ENCODE assay signal across 10 cellular contexts in the genomic region with DNA sequence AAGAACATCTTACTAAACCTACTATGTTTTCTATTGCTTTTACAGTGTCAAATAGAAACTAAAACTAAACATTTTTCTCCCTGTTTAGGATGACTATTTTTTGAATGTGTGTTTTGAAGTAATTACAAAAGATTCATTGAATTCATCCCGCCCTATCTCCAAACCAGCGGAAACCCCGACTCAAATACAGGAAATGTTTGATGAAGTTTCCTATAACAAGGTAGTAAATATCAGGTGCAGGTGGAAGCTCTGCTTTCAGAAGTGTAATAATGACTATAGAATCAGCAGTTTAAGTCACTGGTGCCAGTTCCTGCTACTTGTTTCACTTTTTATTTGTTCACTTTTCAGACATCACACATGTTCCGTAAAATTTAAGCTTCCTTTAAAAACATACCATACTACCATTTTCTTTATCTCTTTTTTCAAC. TPM values are rescaled to one million over a fixed set of nuclear protein-coding genes. Genes with fewer than 3 reads are reported as not detected.
DNase-seq lines count a peak whose midpoint lies in the region; ATAC-seq and TF ChIP-seq lines count a peak whose summit lies in the region.
"Had no signal": no experiment of that assay in that cellular context is flagged by ENCODE, and none has a peak within 500 bp of the region (broad histone marks: within the 10 kb centered on the region; RNA-seq: fewer than 3 reads in every experiment).

No MANE protein-coding gene starts in this region.

- H3K36me3 ChIP-seq in MM.1S (replicated peaks; ENCODE audit: insufficient read depth, low read length), result no peaks in the 10 kb centered on the region
- no peaks in the 10 kb centered on the region for H3K36me3 ChIP-seq in MG63

- peaks cover 28% of the 10 kb centered on the region for H3K4me1 Mint-ChIP-seq in memory B cell
- peaks cover 5% of the 10 kb centered on the region for H3K4me1 Mint-ChIP-seq in glutamatergic neuron (ENCODE audit: low read depth, unreplicated experiment)

- peak; percentile 78 for DNase-seq in MM.1S
- DNase-seq in memory B cell (ENCODE audit: low spot score in 2 of 2), result peak in 1 of 2 donors; percentile 18
- DNase-seq in COLO668 (lab: John Stamatoyannopoulos, UW; ENCODE audit: unreplicated experiment), result no peak
- no peak for DNase-seq in MG63
- DNase-seq in HK-2 (ENCODE audit: unreplicated experiment), result no peak
- DNase-seq in glutamatergic neuron, result no peak
- DNase-seq: heart left ventricle, NCI-H2107 had no signal

- peak overlapping the region; percentile 73 for H3K27ac ChIP-seq in MM.1S (ENCODE audit: low read length)

- H3K27me3 Mint-ChIP-seq in memory B cell (no peaks in the 10 kb centered on the region), glutamatergic neuron (ENCODE audit: unreplicated experiment) (peaks cover 3% of the 10 kb centered on the region)

- TF ChIP-seq CTCF in MM.1S (IDR thresholded peaks at IDR 0.05; ENCODE audit: low read length) (no peak), glutamatergic neuron (IDR thresholded peaks at IDR 0.05; ENCODE audit: partially characterized antibody, unreplicated experiment) (no peak)

- H3K4me2 ChIP-seq in MM.1S (ENCODE audit: low read depth, low read length), result peak overlapping the region; percentile 76

- H3F3A ChIP-seq in MM.1S (ENCODE audit: insufficient read depth, low read length), result peaks cover 16% of the 10 kb centered on the region

- peaks cover 14% of the 10 kb centered on the region; the same call in 1 of the 2 replicates for H3K4me1 ChIP-seq in MM.1S (ENCODE audit: low read length)

- no peaks in the 10 kb centered on the region for H3K9me2 ChIP-seq in MM.1S (replicated peaks; ENCODE audit: insufficient read depth, low read length)

- H3K9me3 ChIP-seq in MM.1S (replicated peaks; ENCODE audit: insufficient read depth, low read length), result no peaks in the 10 kb centered on the region
- H3K9me3 ChIP-seq in MG63, result no peaks in the 10 kb centered on the region
- H3K9me3 ChIP-seq: heart left ventricle had no signal

- H3K27me3 ChIP-seq in MM.1S (replicated peaks; ENCODE audit: insufficient read depth, low read length) (no peaks in the 10 kb centered on the region), MG63 (no peaks in the 10 kb centered on the region)
- H3K27me3 ChIP-seq: heart left ventricle had no signal

- ATAC-seq in GM18511 (IDR thresholded peaks at IDR 0.05; ENCODE audit: unreplicated experiment), result peak; percentile 75
- ATAC-seq in GM21717 (IDR thresholded peaks at IDR 0.05; ENCODE audit: unreplicated experiment), result peak; percentile 81
- peak; percentile 77 for ATAC-seq in memory B cell (ENCODE audit: low read depth)
- ATAC-seq: heart left ventricle had no signal

- H4K20me1 ChIP-seq in MM.1S (ENCODE audit: insufficient read depth, low read length), result no peaks in the 10 kb centered on the region

- peak overlapping the region; percentile 31 for H3K9ac ChIP-seq in MM.1S (ENCODE audit: low read length)

- H3K27ac Mint-ChIP-seq in memory B cell (peak overlapping the region; percentile 98), glutamatergic neuron (ENCODE audit: unreplicated experiment) (no peak overlapping the region)

- H2AFZ ChIP-seq in MM.1S (ENCODE audit: low read length), result peak overlapping the region; percentile 65

- H3K36me3 Mint-ChIP-seq in memory B cell, result peaks cover 37% of the 10 kb centered on the region
- no peaks in the 10 kb centered on the region for H3K36me3 Mint-ChIP-seq in glutamatergic neuron (ENCODE audit: unreplicated experiment)

- H3K79me2 ChIP-seq in MM.1S (ENCODE audit: low read length), result no peaks in the 10 kb centered on the region

- H3K9me3 Mint-ChIP-seq in memory B cell (no peaks in the 10 kb centered on the region), glutamatergic neuron (ENCODE audit: unreplicated experiment) (no peaks in the 10 kb centered on the region)

- peak overlapping the region; percentile 54 for H3K4me3 ChIP-seq in MM.1S (ENCODE audit: low read length)
- H3K4me3 ChIP-seq in MG63, result no peak overlapping the region

- H3K4me3 Mint-ChIP-seq in memory B cell, result peak overlapping the region; percentile 88
- no peak overlapping the region for H3K4me3 Mint-ChIP-seq in glutamatergic neuron (ENCODE audit: unreplicated experiment)

RNA-seq across cellular contexts. Expression of gene ERAP2, which starts 20.0 kb away (rescaled TPM):
- 0.43 and 1.9 TPM in 2 replicates for total RNA-seq in MG63 (2014; rRNA removed; shearing (Covaris generic); ENCODE audit: low replicate concordance)
- total RNA-seq in glutamatergic neuron (ENCODE audit: unreplicated experiment), result not detected

RNA-seq across cellular contexts. Expression of gene LNPEP, which starts 39.6 kb away (rescaled TPM):
- total RNA-seq in MG63 (2014; rRNA removed; shearing (Covaris generic); ENCODE audit: low replicate concordance), result 21.4 and 24.2 TPM in 2 replicates
- total RNA-seq in glutamatergic neuron (ENCODE audit: unreplicated experiment), result 9.3 TPM
